20 cellular contexts compared by ENCODE assay signal in genomic region chr20:3995749-3996305, GRCh38. TPM values are rescaled to one million over a fixed set of nuclear protein-coding genes. Genes with fewer than 3 reads are reported as not detected.
DNase-seq lines count a peak whose midpoint lies in the region; ATAC-seq lines count a peak whose summit lies in the region.
"Had no signal": no experiment of that assay in that cellular context is flagged by ENCODE, and none has a peak within 500 bp of the region (broad histone marks: within the 10 kb centered on the region; RNA-seq: fewer than 3 reads in every experiment).

No MANE protein-coding gene starts in this region.

- peaks cover 5% of the 10 kb centered on the region for H3K36me3 Mint-ChIP-seq in activated naive CD4-positive, alpha-beta T cell treated with anti-CD3 and anti-CD28 coated beads, Interleukin-2, amount 50 U/mL, for 24 hours
- H3K36me3 Mint-ChIP-seq in dendritic cell treated with granulocyte-macrophage colony-stimulating factor and Interleukin-4, amounts not matched to agents 40 ng/mL and 50 ng/mL, for 4 days (ENCODE audit: low read depth), result peaks cover 20% of the 10 kb centered on the region
- H3K36me3 Mint-ChIP-seq in stimulated activated effector memory CD8-positive, alpha-beta T cell treated with anti-CD3 and anti-CD28 coated beads, Interleukin-12 subunit alpha, Interleukin-12 subunit beta, amount 100 ng/mL, for 72 hours, result peaks cover 10% of the 10 kb centered on the region

- H3K4me1 Mint-ChIP-seq in activated naive CD4-positive, alpha-beta T cell treated with anti-CD3 and anti-CD28 coated beads, Interleukin-2, amount 50 U/mL, for 24 hours, result peaks cover 53% of the 10 kb centered on the region
- H3K4me1 Mint-ChIP-seq in dendritic cell treated with granulocyte-macrophage colony-stimulating factor and Interleukin-4, amounts not matched to agents 40 ng/mL and 50 ng/mL, for 4 days (ENCODE audit: low read depth), result peaks cover 49% of the 10 kb centered on the region
- H3K4me1 Mint-ChIP-seq in stimulated activated effector memory CD8-positive, alpha-beta T cell treated with anti-CD3 and anti-CD28 coated beads, Interleukin-12 subunit alpha, Interleukin-12 subunit beta, amount 100 ng/mL, for 72 hours, result peaks cover 40% of the 10 kb centered on the region

- H3K4me3 Mint-ChIP-seq in activated naive CD4-positive, alpha-beta T cell treated with anti-CD3 and anti-CD28 coated beads, Interleukin-2, amount 50 U/mL, for 24 hours, result no peak overlapping the region
- no peak overlapping the region for H3K4me3 Mint-ChIP-seq in dendritic cell treated with granulocyte-macrophage colony-stimulating factor and Interleukin-4, amounts not matched to agents 40 ng/mL and 50 ng/mL, for 4 days
- H3K4me3 Mint-ChIP-seq in stimulated activated effector memory CD8-positive, alpha-beta T cell treated with anti-CD3 and anti-CD28 coated beads, Interleukin-12 subunit alpha, Interleukin-12 subunit beta, amount 100 ng/mL, for 72 hours, result peak overlapping the region; percentile 49
- H3K4me3 Mint-ChIP-seq: H9, IgD-negative memory B cell, mesothelial cell of epicardium had no signal

- intact Hi-C loops in dendritic cell treated with granulocyte-macrophage colony-stimulating factor and Interleukin-4, amounts not matched to agents 40 ng/mL and 50 ng/mL, for 4 days (cut with micrococcal nuclease), result no loop called here

- H3K27ac Mint-ChIP-seq in activated naive CD4-positive, alpha-beta T cell treated with anti-CD3 and anti-CD28 coated beads, Interleukin-2, amount 50 U/mL, for 24 hours, result peak overlapping the region; percentile 64
- peak overlapping the region; percentile 35 for H3K27ac Mint-ChIP-seq in dendritic cell treated with granulocyte-macrophage colony-stimulating factor and Interleukin-4, amounts not matched to agents 40 ng/mL and 50 ng/mL, for 4 days
- H3K27ac Mint-ChIP-seq in stimulated activated effector memory CD8-positive, alpha-beta T cell treated with anti-CD3 and anti-CD28 coated beads, Interleukin-12 subunit alpha, Interleukin-12 subunit beta, amount 100 ng/mL, for 72 hours, result peak overlapping the region; percentile 74
- H3K27ac Mint-ChIP-seq: IgD-negative memory B cell, mesothelial cell of epicardium had no signal

- ATAC-seq in stimulated activated effector memory CD8-positive, alpha-beta T cell treated with anti-CD3 and anti-CD28 coated beads, Interleukin-12 subunit alpha, Interleukin-12 subunit beta, amount 100 ng/mL, for 72 hours, result peak; percentile 57
- ATAC-seq: right cardiac atrium had no signal

- no peaks in the 10 kb centered on the region for H3K27me3 Mint-ChIP-seq in activated naive CD4-positive, alpha-beta T cell treated with anti-CD3 and anti-CD28 coated beads, Interleukin-2, amount 50 U/mL, for 24 hours
- no peaks in the 10 kb centered on the region for H3K27me3 Mint-ChIP-seq in dendritic cell treated with granulocyte-macrophage colony-stimulating factor and Interleukin-4, amounts not matched to agents 40 ng/mL and 50 ng/mL, for 4 days

- no peak for DNase-seq in activated naive CD4-positive, alpha-beta T cell (lab: John Stamatoyannopoulos, UW)
- peak; percentile 41 for DNase-seq in M059J (ENCODE audit: low read depth)
- no peak for DNase-seq in stimulated activated effector memory CD8-positive, alpha-beta T cell treated with anti-CD3 and anti-CD28 coated beads, Interleukin-12 subunit alpha, Interleukin-12 subunit beta, amount 100 ng/mL, for 72 hours (ENCODE audit: low spot score in 2 of 2)
- no peak for DNase-seq in activated CD4-positive, CD25-positive, alpha-beta regulatory T cell treated with anti-CD3 and anti-CD28 coated beads, Interleukin-2, amount 50 U/mL, for 72 hours
- DNase-seq in NCI-H345 treated with DMSO at 0.1 percent for 48 hours (lab: John Stamatoyannopoulos, UW; ENCODE audit: unreplicated experiment), result no peak
- DNase-seq: activated CD8-positive, alpha-beta memory T cell treated with anti-CD3 and anti-CD28 coated beads, Interleukin-2, amount 50 U/mL, for 4 hours; AML-193; cortex of kidney; H9; left cardiac atrium; MV-4-11; NCI-H1930; NCI-H510A treated with DMSO at 0.1 percent for 48 hours; right cardiac atrium; SHP77; stomach had no signal

- H3K9me3 Mint-ChIP-seq in activated naive CD4-positive, alpha-beta T cell treated with anti-CD3 and anti-CD28 coated beads, Interleukin-2, amount 50 U/mL, for 24 hours, result no peaks in the 10 kb centered on the region
- no peaks in the 10 kb centered on the region for H3K9me3 Mint-ChIP-seq in dendritic cell treated with granulocyte-macrophage colony-stimulating factor and Interleukin-4, amounts not matched to agents 40 ng/mL and 50 ng/mL, for 4 days
- no peaks in the 10 kb centered on the region for H3K9me3 Mint-ChIP-seq in stimulated activated effector memory CD8-positive, alpha-beta T cell treated with anti-CD3 and anti-CD28 coated beads, Interleukin-12 subunit alpha, Interleukin-12 subunit beta, amount 100 ng/mL, for 72 hours
- H3K9me3 Mint-ChIP-seq: H9, IgD-negative memory B cell, mesothelial cell of epicardium had no signal

RNA-seq across cellular contexts. Expression of gene RNF24, which starts 19.5 kb away (rescaled TPM):
- 21.3 and 41.6 TPM in 2 replicates for total RNA-seq in M059J (2014; rRNA removed; shearing (Covaris generic))
